ENCODE assay signal across 22 cellular contexts in the genomic region with DNA sequence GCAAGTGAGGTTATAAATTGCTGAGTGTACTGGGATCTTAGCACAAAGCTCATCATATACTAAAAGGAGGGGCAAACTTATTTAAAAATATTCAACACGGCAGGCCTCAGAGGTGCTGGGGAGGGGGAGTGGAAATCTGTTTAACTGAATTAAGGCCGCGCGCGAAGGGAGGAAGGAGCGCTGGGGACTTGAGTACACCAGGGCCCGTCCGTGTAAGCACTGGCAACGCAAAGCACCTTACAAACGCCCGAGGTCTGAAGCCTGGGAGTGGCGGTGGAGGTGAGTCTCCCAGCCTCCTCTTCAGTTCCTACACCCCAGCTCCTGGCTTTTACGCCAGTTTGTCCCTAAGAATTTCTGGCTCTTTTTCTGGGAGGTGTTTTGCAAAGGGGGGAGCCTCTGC. TPM values are rescaled to one million over a fixed set of nuclear protein-coding genes. Genes with fewer than 3 reads are reported as not detected.
A peak's percentile ranks its signal among the peaks of the same experiment; 100 is the strongest.
DNase-seq lines count a peak whose midpoint lies in the region; ATAC-seq lines count a peak whose summit lies in the region.
"Had no signal": no experiment of that assay in that cellular context is flagged by ENCODE, and none has a peak within 500 bp of the region (broad histone marks: within the 10 kb centered on the region; RNA-seq: fewer than 3 reads in every experiment).

No MANE protein-coding gene starts in this region.

- ATAC-seq in GM19324 (IDR thresholded peaks at IDR 0.05; ENCODE audit: low FRiP score, unreplicated experiment) (no peak), HG02610 (IDR thresholded peaks at IDR 0.05; ENCODE audit: unreplicated experiment) (no peak)
- ATAC-seq: PC-3 had no signal

- peak overlapping the region; percentile 5 for H3K4me3 Mint-ChIP-seq in activated T-helper 2 cell treated with anti-CD3 and anti-CD28 coated beads, Interferon-gamma antibody, Interleukin-2, Interleukin-4, amounts not matched to agents 10 μg/mL and 5 μg/mL and 100 μg/mL, durations not matched to agents 14 hours and 24 hours and 36 hours (ENCODE audit: low read depth)
- H3K4me3 Mint-ChIP-seq: B cell, memory B cell, nephron had no signal

- H3K9ac ChIP-seq in NT2/D1 (ENCODE audit: insufficient read length, low read depth) (peak overlapping the region; percentile 64), skeletal muscle tissue (ENCODE audit: low read depth in 1 of 3, low read length in 3 of 3) (peak overlapping the region in 2 of 3 donors; percentile 43 to 74)

- H3K4me3 ChIP-seq in NT2/D1 (ENCODE audit: insufficient read length, low read depth), result peak overlapping the region; percentile 37
- H3K4me3 ChIP-seq in iPS DF 6.9 (ENCODE audit: low read length), result peak overlapping the region; percentile 51; the same call in 1 of the 2 replicates
- H3K4me3 ChIP-seq in skeletal muscle tissue (ENCODE audit: low read length in 3 of 3), result peak overlapping the region in 2 of 3 donors; percentile 38 to 58

- peaks cover 24% of the 10 kb centered on the region for H3K27me3 Mint-ChIP-seq in activated T-helper 2 cell treated with anti-CD3 and anti-CD28 coated beads, Interferon-gamma antibody, Interleukin-2, Interleukin-4, amounts not matched to agents 10 μg/mL and 5 μg/mL and 100 μg/mL, durations not matched to agents 14 hours and 24 hours and 36 hours (ENCODE audit: low read depth)

- intact Hi-C loops in activated T-helper 2 cell treated with anti-CD3 and anti-CD28 coated beads, Interferon-gamma antibody, Interleukin-2, Interleukin-4, amounts not matched to agents 10 μg/mL and 5 μg/mL and 100 μg/mL, durations not matched to agents 14 hours and 24 hours and 36 hours (cut with micrococcal nuclease), result no loop called here

- peaks cover 7% of the 10 kb centered on the region for H3K4me1 Mint-ChIP-seq in activated T-helper 2 cell treated with anti-CD3 and anti-CD28 coated beads, Interferon-gamma antibody, Interleukin-2, Interleukin-4, amounts not matched to agents 10 μg/mL and 5 μg/mL and 100 μg/mL, durations not matched to agents 14 hours and 24 hours and 36 hours (ENCODE audit: low read depth)
- H3K4me1 Mint-ChIP-seq: memory B cell, nephron had no signal

- DNase-seq in NT2/D1 (ENCODE audit: low read depth, low spot score) (no peak), iPS DF 6.9 (ENCODE audit: low read depth, low spot score) (no peak), NK-92 (lab: John Stamatoyannopoulos, UW; ENCODE audit: unreplicated experiment) (no peak)
- DNase-seq in activated T-helper 2 cell treated with anti-CD3 and anti-CD28 coated beads, Interferon-gamma antibody, Interleukin-2, Interleukin-4, amounts not matched to agents 10 μg/mL and 5 μg/mL and 100 μg/mL, durations not matched to agents 14 hours and 24 hours and 36 hours (ENCODE audit: low spot score), result no peak
- DNase-seq: activated CD4-positive, alpha-beta T cell treated with anti-CD3 and anti-CD28 coated beads for 1 hour; activated T-cell treated with anti-CD3 and anti-CD28 coated beads, Interleukin-2, amount 50 U/mL, for 1 hour; GF-D8; MM.1S; NCI-H1930; NCI-H524 treated with DMSO at 0.1 percent for 48 hours; PC-3; retina had no signal

- H3K27me3 ChIP-seq in NT2/D1 (ENCODE audit: insufficient read depth, insufficient read length) (no peaks in the 10 kb centered on the region), iPS DF 6.9 (ENCODE audit: control insufficient read depth, insufficient read depth, low read length) (no peaks in the 10 kb centered on the region; the same call in 1 of the 2 replicates), skeletal muscle tissue (ENCODE audit: control insufficient read depth in 3 of 3, insufficient read depth in 3 of 3, low read length in 3 of 3) (no peaks in the 10 kb centered on the region)

- H3K36me3 ChIP-seq in NT2/D1 (ENCODE audit: insufficient read depth, insufficient read length, low read length), result no peaks in the 10 kb centered on the region
- H3K36me3 ChIP-seq in iPS DF 6.9 (ENCODE audit: control insufficient read depth, insufficient read depth, low read length), result no peaks in the 10 kb centered on the region
- no peaks in the 10 kb centered on the region for H3K36me3 ChIP-seq in skeletal muscle tissue (ENCODE audit: control insufficient read depth in 3 of 3, insufficient read depth in 3 of 3, low read length in 3 of 3)

- no peaks in the 10 kb centered on the region for H3K36me3 Mint-ChIP-seq in activated T-helper 2 cell treated with anti-CD3 and anti-CD28 coated beads, Interferon-gamma antibody, Interleukin-2, Interleukin-4, amounts not matched to agents 10 μg/mL and 5 μg/mL and 100 μg/mL, durations not matched to agents 14 hours and 24 hours and 36 hours (ENCODE audit: low read depth)
- H3K36me3 Mint-ChIP-seq: memory B cell had no signal

- H3K9me3 Mint-ChIP-seq in activated T-helper 2 cell treated with anti-CD3 and anti-CD28 coated beads, Interferon-gamma antibody, Interleukin-2, Interleukin-4, amounts not matched to agents 10 μg/mL and 5 μg/mL and 100 μg/mL, durations not matched to agents 14 hours and 24 hours and 36 hours, result no peaks in the 10 kb centered on the region
- H3K9me3 Mint-ChIP-seq: nephron had no signal

- WGBS in iPS DF 6.9 (ENCODE audit: insufficient coverage, insufficient read length), result no CpG with 5 or more reads among the region's 13 CpGs

- no peaks in the 10 kb centered on the region for H3K9me3 ChIP-seq in NT2/D1 (ENCODE audit: insufficient read depth, low read length)
- no peaks in the 10 kb centered on the region for H3K9me3 ChIP-seq in iPS DF 6.9 (ENCODE audit: control insufficient read depth, insufficient read depth, low read length)
- H3K9me3 ChIP-seq in skeletal muscle tissue (ENCODE audit: control insufficient read depth in 3 of 3, low read length in 3 of 3), result no peaks in the 10 kb centered on the region

- H3K27ac ChIP-seq in iPS DF 6.9 (ENCODE audit: low read length) (no peak overlapping the region), skeletal muscle tissue (ENCODE audit: low read depth, low read length) (no peak overlapping the region)

- no peak overlapping the region for H3K27ac Mint-ChIP-seq in activated T-helper 2 cell treated with anti-CD3 and anti-CD28 coated beads, Interferon-gamma antibody, Interleukin-2, Interleukin-4, amounts not matched to agents 10 μg/mL and 5 μg/mL and 100 μg/mL, durations not matched to agents 14 hours and 24 hours and 36 hours
- H3K27ac Mint-ChIP-seq: B cell, memory B cell, nephron had no signal

- peaks cover 2% of the 10 kb centered on the region for H3K4me1 ChIP-seq in NT2/D1 (ENCODE audit: insufficient read depth, insufficient read length)
- no peaks in the 10 kb centered on the region for H3K4me1 ChIP-seq in iPS DF 6.9 (ENCODE audit: control insufficient read depth, insufficient read depth, low read length)
- H3K4me1 ChIP-seq in skeletal muscle tissue (ENCODE audit: control insufficient read depth in 3 of 3, insufficient read depth in 3 of 3, low read length in 3 of 3), result no peaks in the 10 kb centered on the region

RNA-seq across cellular contexts. Expression of gene TBL1Y, which starts 0.7 kb away (rescaled TPM):
- not detected in 2 replicates for total RNA-seq in activated T-helper 2 cell treated with anti-CD3 and anti-CD28 coated beads, Interferon-gamma antibody, Interleukin-2, Interleukin-4, amounts not matched to agents 10 μg/mL and 5 μg/mL and 100 μg/mL, durations not matched to agents 14 hours and 24 hours and 36 hours
- 0.52 TPM for total RNA-seq in skeletal muscle tissue
- total RNA-seq: B cell, cerebellum, glomerular endothelial cell, H4, HT1080, PC-3 had no signal

RNA-seq across cellular contexts. Expression of gene AMELY, which starts 1.7 kb away (rescaled TPM):
- not detected in 2 replicates for total RNA-seq in activated T-helper 2 cell treated with anti-CD3 and anti-CD28 coated beads, Interferon-gamma antibody, Interleukin-2, Interleukin-4, amounts not matched to agents 10 μg/mL and 5 μg/mL and 100 μg/mL, durations not matched to agents 14 hours and 24 hours and 36 hours
- not detected for total RNA-seq in skeletal muscle tissue
- total RNA-seq: B cell, cerebellum, glomerular endothelial cell, H4, HT1080, PC-3 had no signal
